ENCODE assay signal across 10 cellular contexts in genomic region chr10:51397695-51398094, GRCh38.
DNase-seq lines count a peak whose midpoint lies in the region; ATAC-seq and TF ChIP-seq lines count a peak whose summit lies in the region.
"Had no signal": no experiment of that assay in that cellular context is flagged by ENCODE, and none has a peak within 500 bp of the region (broad histone marks: within the 10 kb centered on the region; RNA-seq: fewer than 3 reads in every experiment).

No MANE protein-coding gene starts in this region.

- H3K4me3 ChIP-seq in coronary artery = no peak overlapping the region
- no peak overlapping the region for H3K4me3 ChIP-seq in lung
- H3K4me3 ChIP-seq: ovary had no signal

- no peaks in the 10 kb centered on the region for H3K36me3 ChIP-seq in lung (ENCODE audit: control insufficient read depth in 2 of 2, insufficient read depth in 2 of 2, low read length in 2 of 2)
- H3K36me3 ChIP-seq: ovary had no signal

- H3K27ac ChIP-seq in coronary artery (peak overlapping the region in 1 of 2 donors; percentile 38), lung (ENCODE audit: low read depth in 1 of 2, low read length in 1 of 2) (peak overlapping the region in 1 of 2 donors; percentile 55)
- H3K27ac ChIP-seq: ovary had no signal

- H3K9me3 ChIP-seq in lung (ENCODE audit: control insufficient read depth in 2 of 2, insufficient read depth in 1 of 2, low read length in 1 of 2) = no peaks in the 10 kb centered on the region
- H3K9me3 ChIP-seq: ovary had no signal

- TF ChIP-seq CTCF in AG09319 (IDR thresholded peaks at IDR 0.05; ENCODE audit: low read depth, low read length) (no peak), coronary artery (IDR thresholded peaks at IDR 0.05) (no peak), lung (IDR thresholded peaks at IDR 0.05; ENCODE audit: control extremely low read depth, extremely low read depth) (no peak)

- H3K4me1 ChIP-seq in lung (ENCODE audit: control insufficient read depth in 2 of 2, insufficient read depth in 2 of 2, low read length in 2 of 2) = peaks cover 3 to 8% of the 10 kb centered on the region in 2 donors

- 58 to 75% methylated on average over 2 of the region's 2 CpGs for whole genome bisulfite sequencing in lung, 2 donors

- DNase-seq in AG09319 (ENCODE audit: extremely low read depth, low read depth) = peak; percentile 18
- DNase-seq in NCI-H2081 treated with DMSO at 0.1 percent for 48 hours (lab: John Stamatoyannopoulos, UW) = peak; percentile 33
- DNase-seq in coronary artery (ENCODE audit: low spot score) = peak; percentile 79
- peak; percentile 60 for DNase-seq in lung (ENCODE audit: low spot score)
- no peak for DNase-seq in NCI-H187 treated with DMSO at 0.1 percent for 48 hours (lab: John Stamatoyannopoulos, UW)
- DNase-seq in DMS53 (lab: John Stamatoyannopoulos, UW) = no peak
- DNase-seq: activated T-cell treated with anti-CD3 and anti-CD28 coated beads, Interleukin-2, amount 50 U/mL, for 24 hours had no signal

- ATAC-seq in lung (ENCODE audit: insufficient read depth, low FRiP score) (peak; percentile 43), HG02870 (IDR thresholded peaks at IDR 0.05; ENCODE audit: unreplicated experiment) (no peak), HG02588 (IDR thresholded peaks at IDR 0.05; ENCODE audit: unreplicated experiment) (no peak)

- H3K27me3 ChIP-seq in lung (ENCODE audit: control insufficient read depth, insufficient read depth) = no peaks in the 10 kb centered on the region
- H3K27me3 ChIP-seq: ovary had no signal

Comparison
In these comparisons a context has a peak if more than half of its experiments do, and no peak if none do; other contexts are left out.
1. DNase-seq: peak in AG09319 (single experiment), NCI-H2081 treated with DMSO at 0.1 percent for 48 hours (single experiment), coronary artery (single experiment) and lung (single experiment); none in NCI-H187 treated with DMSO at 0.1 percent for 48 hours (single experiment) and DMS53 (single experiment).